Comparison of ENCODE assay signal across 1 cellular context in the genomic region with DNA sequence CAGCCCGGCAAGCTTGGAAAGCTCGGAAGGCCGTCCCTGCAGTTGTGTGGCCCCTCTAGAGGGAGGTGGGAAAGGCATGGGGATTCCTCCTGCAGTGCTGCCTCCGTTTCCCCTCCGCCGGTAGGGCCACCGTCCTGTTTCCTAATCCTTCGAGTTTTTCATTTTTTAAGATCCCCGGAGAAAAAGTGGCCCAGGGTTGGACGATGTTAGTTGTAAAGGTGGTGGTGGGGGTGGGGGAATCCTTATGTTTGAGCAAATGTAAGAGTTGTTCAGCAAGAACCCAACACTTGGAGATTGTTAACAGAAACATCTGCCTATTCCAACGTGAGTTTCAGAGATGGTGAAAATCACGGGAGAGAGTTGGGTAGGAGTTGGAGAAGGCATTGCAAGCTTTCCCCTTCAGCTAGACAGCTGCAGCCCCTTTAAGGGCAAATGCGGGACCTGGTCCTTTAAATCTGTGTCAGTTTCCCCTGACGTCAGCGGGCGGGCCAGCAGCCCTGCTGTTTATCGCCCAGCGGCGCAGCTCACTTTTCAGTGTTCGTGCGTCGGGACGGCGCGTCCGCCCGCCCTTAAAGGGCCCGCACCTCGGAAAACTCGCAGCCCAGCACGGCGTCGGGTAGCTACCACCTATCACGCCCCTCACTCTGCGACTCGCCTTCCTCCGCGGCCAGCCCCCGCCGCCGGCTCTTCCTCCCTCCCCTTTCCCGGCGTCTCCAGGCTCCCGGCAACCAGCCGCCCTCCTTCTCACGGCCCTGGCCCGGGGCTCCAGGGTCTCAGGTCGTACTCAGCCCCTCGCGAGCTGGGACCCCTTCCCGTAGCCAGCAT.
A peak's percentile ranks its signal among the peaks of the same experiment; 100 is the strongest.
TF ChIP-seq lines count a peak whose summit lies in the region.

SIDT2 (plus strand) TSS at position 534 of the 825 bp plus-strand sequence. CDS start 521 bp downstream, outside the sequence.

TF ChIP-seq in HepG2, 621 proteins besides CTCF, POLR2A, EP300 and RAD21 (continued from another document and continues in another):
- TF ChIP-seq, protein P1, sequence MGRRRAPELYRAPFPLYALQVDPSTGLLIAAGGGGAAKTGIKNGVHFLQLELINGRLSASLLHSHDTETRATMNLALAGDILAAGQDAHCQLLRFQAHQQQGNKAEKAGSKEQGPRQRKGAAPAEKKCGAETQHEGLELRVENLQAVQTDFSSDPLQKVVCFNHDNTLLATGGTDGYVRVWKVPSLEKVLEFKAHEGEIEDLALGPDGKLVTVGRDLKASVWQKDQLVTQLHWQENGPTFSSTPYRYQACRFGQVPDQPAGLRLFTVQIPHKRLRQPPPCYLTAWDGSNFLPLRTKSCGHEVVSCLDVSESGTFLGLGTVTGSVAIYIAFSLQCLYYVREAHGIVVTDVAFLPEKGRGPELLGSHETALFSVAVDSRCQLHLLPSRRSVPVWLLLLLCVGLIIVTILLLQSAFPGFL (CRISPR knock-in tag; IDR thresholded peaks at IDR 0.05) = no peak
- TF ChIP-seq FOXM1 (CRISPR knock-in tag; IDR thresholded peaks at IDR 0.05) (no peak), TAF1 (CRISPR knock-in tag; IDR thresholded peaks at IDR 0.05) (peak; percentile 54; the same call in 1 of the 2 replicates), ZNF687 (CRISPR knock-in tag; IDR thresholded peaks at IDR 0.05) (peak; percentile 71), FOXC1 (CRISPR knock-in tag; IDR thresholded peaks at IDR 0.05; ENCODE audit: borderline replicate concordance) (no peak), THYN1 (CRISPR knock-in tag; IDR thresholded peaks at IDR 0.05; ENCODE audit: borderline replicate concordance, low read depth) (no peak), IRX3 (CRISPR knock-in tag; IDR thresholded peaks at IDR 0.05; ENCODE audit: borderline replicate concordance, low read depth) (no peak), FLYWCH1 (CRISPR knock-in tag; IDR thresholded peaks at IDR 0.05) (no peak), BCL3 (CRISPR knock-in tag; IDR thresholded peaks at IDR 0.05) (no peak), CENPX (CRISPR knock-in tag; IDR thresholded peaks at IDR 0.05) (no peak), ATF7 (IDR thresholded peaks at IDR 0.05) (peak; percentile 58), ATF7 (CRISPR knock-in tag; IDR thresholded peaks at IDR 0.05) (peak; percentile 80), ZNF12 (CRISPR knock-in tag; IDR thresholded peaks at IDR 0.05) (no peak), ZNF34 (CRISPR knock-in tag; IDR thresholded peaks at IDR 0.05; ENCODE audit: borderline replicate concordance) (no peak), TCF7 (IDR thresholded peaks at IDR 0.05; ENCODE audit: low read depth) (no peak), HCFC1 (IDR thresholded peaks at IDR 0.05; ENCODE audit: low read depth, low read length) (no peak), RBAK (CRISPR knock-in tag; IDR thresholded peaks at IDR 0.05) (no peak), KMT2B (CRISPR knock-in tag; IDR thresholded peaks at IDR 0.05) (peak; percentile 65), ZMYM3 (CRISPR knock-in tag; IDR thresholded peaks at IDR 0.05) (no peak), ZC3H13 (CRISPR knock-in tag; IDR thresholded peaks at IDR 0.05) (no peak), ZFYVE20 (CRISPR knock-in tag; IDR thresholded peaks at IDR 0.05; ENCODE audit: borderline replicate concordance, low read depth) (no peak), ZNF598 (CRISPR knock-in tag; IDR thresholded peaks at IDR 0.05; ENCODE audit: borderline replicate concordance) (no peak), ZNF577 (CRISPR knock-in tag; IDR thresholded peaks at IDR 0.05; ENCODE audit: borderline replicate concordance, low read depth) (no peak), ZNF33A (CRISPR knock-in tag; IDR thresholded peaks at IDR 0.05; ENCODE audit: borderline replicate concordance) (no peak), TSC22D2 (CRISPR knock-in tag; IDR thresholded peaks at IDR 0.05; ENCODE audit: borderline replicate concordance) (0 out of 2 replicates have a peak, but pooled peaks have one; percentile 3), ZNF556 (CRISPR knock-in tag; IDR thresholded peaks at IDR 0.05; ENCODE audit: borderline replicate concordance) (no peak), MXI1 (IDR thresholded peaks at IDR 0.05; ENCODE audit: borderline replicate concordance, low read depth, low read length) (peak; percentile 39; the same call in 1 of the 3 replicates), ZNF496 (CRISPR knock-in tag; IDR thresholded peaks at IDR 0.05; ENCODE audit: insufficient replicate concordance) (no peak)
- TF ChIP-seq, protein P2, sequence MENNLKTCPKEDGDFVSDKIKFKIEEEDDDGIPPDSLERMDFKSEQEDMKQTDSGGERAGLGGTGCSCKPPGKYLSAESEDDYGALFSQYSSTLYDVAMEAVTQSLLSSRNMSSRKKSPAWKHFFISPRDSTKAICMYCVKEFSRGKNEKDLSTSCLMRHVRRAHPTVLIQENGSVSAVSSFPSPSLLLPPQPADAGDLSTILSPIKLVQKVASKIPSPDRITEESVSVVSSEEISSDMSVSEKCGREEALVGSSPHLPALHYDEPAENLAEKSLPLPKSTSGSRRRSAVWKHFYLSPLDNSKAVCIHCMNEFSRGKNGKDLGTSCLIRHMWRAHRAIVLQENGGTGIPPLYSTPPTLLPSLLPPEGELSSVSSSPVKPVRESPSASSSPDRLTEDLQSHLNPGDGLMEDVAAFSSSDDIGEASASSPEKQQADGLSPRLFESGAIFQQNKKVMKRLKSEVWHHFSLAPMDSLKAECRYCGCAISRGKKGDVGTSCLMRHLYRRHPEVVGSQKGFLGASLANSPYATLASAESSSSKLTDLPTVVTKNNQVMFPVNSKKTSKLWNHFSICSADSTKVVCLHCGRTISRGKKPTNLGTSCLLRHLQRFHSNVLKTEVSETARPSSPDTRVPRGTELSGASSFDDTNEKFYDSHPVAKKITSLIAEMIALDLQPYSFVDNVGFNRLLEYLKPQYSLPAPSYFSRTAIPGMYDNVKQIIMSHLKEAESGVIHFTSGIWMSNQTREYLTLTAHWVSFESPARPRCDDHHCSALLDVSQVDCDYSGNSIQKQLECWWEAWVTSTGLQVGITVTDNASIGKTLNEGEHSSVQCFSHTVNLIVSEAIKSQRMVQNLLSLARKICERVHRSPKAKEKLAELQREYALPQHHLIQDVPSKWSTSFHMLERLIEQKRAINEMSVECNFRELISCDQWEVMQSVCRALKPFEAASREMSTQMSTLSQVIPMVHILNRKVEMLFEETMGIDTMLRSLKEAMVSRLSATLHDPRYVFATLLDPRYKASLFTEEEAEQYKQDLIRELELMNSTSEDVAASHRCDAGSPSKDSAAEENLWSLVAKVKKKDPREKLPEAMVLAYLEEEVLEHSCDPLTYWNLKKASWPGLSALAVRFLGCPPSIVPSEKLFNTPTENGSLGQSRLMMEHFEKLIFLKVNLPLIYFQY (CRISPR knock-in tag; IDR thresholded peaks at IDR 0.05; ENCODE audit: borderline replicate concordance) = no peak
- TF ChIP-seq, protein P3, sequence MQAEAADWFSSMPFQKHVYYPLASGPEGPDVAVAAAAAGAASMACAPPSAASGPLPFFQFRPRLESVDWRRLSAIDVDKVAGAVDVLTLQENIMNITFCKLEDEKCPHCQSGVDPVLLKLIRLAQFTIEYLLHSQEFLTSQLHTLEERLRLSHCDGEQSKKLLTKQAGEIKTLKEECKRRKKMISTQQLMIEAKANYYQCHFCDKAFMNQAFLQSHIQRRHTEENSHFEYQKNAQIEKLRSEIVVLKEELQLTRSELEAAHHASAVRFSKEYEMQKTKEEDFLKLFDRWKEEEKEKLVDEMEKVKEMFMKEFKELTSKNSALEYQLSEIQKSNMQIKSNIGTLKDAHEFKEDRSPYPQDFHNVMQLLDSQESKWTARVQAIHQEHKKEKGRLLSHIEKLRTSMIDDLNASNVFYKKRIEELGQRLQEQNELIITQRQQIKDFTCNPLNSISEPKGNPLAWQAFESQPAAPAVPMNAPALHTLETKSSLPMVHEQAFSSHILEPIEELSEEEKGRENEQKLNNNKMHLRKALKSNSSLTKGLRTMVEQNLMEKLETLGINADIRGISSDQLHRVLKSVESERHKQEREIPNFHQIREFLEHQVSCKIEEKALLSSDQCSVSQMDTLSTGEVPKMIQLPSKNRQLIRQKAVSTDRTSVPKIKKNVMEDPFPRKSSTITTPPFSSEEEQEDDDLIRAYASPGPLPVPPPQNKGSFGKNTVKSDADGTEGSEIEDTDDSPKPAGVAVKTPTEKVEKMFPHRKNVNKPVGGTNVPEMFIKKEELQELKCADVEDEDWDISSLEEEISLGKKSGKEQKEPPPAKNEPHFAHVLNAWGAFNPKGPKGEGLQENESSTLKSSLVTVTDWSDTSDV (CRISPR knock-in tag; IDR thresholded peaks at IDR 0.05) = no peak; the same call in 1 of the 2 replicates
- TF ChIP-seq, protein P4, sequence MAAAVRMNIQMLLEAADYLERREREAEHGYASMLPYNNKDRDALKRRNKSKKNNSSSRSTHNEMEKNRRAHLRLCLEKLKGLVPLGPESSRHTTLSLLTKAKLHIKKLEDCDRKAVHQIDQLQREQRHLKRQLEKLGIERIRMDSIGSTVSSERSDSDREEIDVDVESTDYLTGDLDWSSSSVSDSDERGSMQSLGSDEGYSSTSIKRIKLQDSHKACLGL (CRISPR knock-in tag; IDR thresholded peaks at IDR 0.05) = 0 out of 2 replicates have a peak, but pooled peaks have one; percentile 15
- TF ChIP-seq, protein P5, sequence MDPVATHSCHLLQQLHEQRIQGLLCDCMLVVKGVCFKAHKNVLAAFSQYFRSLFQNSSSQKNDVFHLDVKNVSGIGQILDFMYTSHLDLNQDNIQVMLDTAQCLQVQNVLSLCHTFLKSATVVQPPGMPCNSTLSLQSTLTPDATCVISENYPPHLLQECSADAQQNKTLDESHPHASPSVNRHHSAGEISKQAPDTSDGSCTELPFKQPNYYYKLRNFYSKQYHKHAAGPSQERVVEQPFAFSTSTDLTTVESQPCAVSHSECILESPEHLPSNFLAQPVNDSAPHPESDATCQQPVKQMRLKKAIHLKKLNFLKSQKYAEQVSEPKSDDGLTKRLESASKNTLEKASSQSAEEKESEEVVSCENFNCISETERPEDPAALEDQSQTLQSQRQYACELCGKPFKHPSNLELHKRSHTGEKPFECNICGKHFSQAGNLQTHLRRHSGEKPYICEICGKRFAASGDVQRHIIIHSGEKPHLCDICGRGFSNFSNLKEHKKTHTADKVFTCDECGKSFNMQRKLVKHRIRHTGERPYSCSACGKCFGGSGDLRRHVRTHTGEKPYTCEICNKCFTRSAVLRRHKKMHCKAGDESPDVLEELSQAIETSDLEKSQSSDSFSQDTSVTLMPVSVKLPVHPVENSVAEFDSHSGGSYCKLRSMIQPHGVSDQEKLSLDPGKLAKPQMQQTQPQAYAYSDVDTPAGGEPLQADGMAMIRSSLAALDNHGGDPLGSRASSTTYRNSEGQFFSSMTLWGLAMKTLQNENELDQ (CRISPR knock-in tag; IDR thresholded peaks at IDR 0.05; ENCODE audit: borderline replicate concordance) = no peak
